In the genomic region with DNA sequence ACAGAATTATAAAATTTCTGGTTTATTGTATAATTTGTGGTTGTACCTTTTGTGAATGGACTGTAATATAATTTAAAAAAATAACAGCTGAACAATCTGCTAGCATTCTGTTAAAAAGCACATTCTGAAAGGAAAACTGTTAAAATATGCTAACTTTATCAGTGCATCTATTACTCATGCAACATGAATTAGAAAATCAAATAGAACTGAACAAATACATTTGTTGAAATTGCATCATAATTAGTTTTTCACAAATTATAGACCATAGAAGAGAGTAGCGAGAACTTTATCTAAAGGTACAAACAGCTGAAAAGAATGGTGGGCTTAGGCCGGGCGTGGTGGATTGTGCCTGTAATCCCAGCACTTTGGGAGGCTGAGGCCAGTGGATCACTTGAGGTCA, we compare ENCODE assay signal across 2 cellular contexts.
A peak's percentile ranks its signal among the peaks of the same experiment; 100 is the strongest.
TF ChIP-seq lines count a peak whose summit lies in the region.

No MANE protein-coding gene starts in this region.

TF ChIP-seq in HepG2, 621 proteins besides CTCF, POLR2A, EP300 and RAD21:
- TF ChIP-seq ZNF143 (CRISPR knock-in tag; IDR thresholded peaks at IDR 0.05) (no peak), CEBPB (IDR thresholded peaks at IDR 0.05; ENCODE audit: borderline replicate concordance, low read depth, low read length) (peak; percentile 64; the same call in 1 of the 2 replicates), ZNF205 (CRISPR knock-in tag; IDR thresholded peaks at IDR 0.05) (no peak), ZNF333 (CRISPR knock-in tag; IDR thresholded peaks at IDR 0.05; ENCODE audit: borderline replicate concordance) (no peak), SAP130 (CRISPR knock-in tag; IDR thresholded peaks at IDR 0.05; ENCODE audit: low read depth) (no peak), ATF7 (IDR thresholded peaks at IDR 0.05) (peak; percentile 55; the same call in 1 of the 2 replicates), ATF7 (CRISPR knock-in tag; IDR thresholded peaks at IDR 0.05) (no peak)
- TF ChIP-seq, protein P1, sequence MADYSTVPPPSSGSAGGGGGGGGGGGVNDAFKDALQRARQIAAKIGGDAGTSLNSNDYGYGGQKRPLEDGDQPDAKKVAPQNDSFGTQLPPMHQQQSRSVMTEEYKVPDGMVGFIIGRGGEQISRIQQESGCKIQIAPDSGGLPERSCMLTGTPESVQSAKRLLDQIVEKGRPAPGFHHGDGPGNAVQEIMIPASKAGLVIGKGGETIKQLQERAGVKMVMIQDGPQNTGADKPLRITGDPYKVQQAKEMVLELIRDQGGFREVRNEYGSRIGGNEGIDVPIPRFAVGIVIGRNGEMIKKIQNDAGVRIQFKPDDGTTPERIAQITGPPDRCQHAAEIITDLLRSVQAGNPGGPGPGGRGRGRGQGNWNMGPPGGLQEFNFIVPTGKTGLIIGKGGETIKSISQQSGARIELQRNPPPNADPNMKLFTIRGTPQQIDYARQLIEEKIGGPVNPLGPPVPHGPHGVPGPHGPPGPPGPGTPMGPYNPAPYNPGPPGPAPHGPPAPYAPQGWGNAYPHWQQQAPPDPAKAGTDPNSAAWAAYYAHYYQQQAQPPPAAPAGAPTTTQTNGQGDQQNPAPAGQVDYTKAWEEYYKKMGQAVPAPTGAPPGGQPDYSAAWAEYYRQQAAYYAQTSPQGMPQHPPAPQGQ (CRISPR knock-in tag; IDR thresholded peaks at IDR 0.05; ENCODE audit: borderline replicate concordance), result no peak

TF ChIP-seq in WTC11, 78 proteins besides CTCF, POLR2A, EP300 and RAD21:
- TF ChIP-seq KAT7 (CRISPR knock-in tag; IDR thresholded peaks at IDR 0.05; ENCODE audit: borderline replicate concordance) (no peak), ZNF416 (CRISPR knock-in tag; IDR thresholded peaks at IDR 0.05) (no peak), RELA (CRISPR knock-in tag; IDR thresholded peaks at IDR 0.05; ENCODE audit: borderline replicate concordance) (no peak), PRRX2 (CRISPR knock-in tag; IDR thresholded peaks at IDR 0.05) (no peak), MXD4 (CRISPR knock-in tag; IDR thresholded peaks at IDR 0.05; ENCODE audit: borderline replicate concordance) (no peak), OVOL2 (CRISPR knock-in tag; IDR thresholded peaks at IDR 0.05; ENCODE audit: borderline replicate concordance) (no peak), RORB (CRISPR knock-in tag; IDR thresholded peaks at IDR 0.05) (no peak)
- TF ChIP-seq, protein P2, sequence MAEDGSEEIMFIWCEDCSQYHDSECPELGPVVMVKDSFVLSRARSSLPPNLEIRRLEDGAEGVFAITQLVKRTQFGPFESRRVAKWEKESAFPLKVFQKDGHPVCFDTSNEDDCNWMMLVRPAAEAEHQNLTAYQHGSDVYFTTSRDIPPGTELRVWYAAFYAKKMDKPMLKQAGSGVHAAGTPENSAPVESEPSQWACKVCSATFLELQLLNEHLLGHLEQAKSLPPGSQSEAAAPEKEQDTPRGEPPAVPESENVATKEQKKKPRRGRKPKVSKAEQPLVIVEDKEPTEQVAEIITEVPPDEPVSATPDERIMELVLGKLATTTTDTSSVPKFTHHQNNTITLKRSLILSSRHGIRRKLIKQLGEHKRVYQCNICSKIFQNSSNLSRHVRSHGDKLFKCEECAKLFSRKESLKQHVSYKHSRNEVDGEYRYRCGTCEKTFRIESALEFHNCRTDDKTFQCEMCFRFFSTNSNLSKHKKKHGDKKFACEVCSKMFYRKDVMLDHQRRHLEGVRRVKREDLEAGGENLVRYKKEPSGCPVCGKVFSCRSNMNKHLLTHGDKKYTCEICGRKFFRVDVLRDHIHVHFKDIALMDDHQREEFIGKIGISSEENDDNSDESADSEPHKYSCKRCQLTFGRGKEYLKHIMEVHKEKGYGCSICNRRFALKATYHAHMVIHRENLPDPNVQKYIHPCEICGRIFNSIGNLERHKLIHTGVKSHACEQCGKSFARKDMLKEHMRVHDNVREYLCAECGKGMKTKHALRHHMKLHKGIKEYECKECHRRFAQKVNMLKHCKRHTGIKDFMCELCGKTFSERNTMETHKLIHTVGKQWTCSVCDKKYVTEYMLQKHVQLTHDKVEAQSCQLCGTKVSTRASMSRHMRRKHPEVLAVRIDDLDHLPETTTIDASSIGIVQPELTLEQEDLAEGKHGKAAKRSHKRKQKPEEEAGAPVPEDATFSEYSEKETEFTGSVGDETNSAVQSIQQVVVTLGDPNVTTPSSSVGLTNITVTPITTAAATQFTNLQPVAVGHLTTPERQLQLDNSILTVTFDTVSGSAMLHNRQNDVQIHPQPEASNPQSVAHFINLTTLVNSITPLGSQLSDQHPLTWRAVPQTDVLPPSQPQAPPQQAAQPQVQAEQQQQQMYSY (CRISPR knock-in tag; IDR thresholded peaks at IDR 0.05), result no peak
- TF ChIP-seq, protein P3, sequence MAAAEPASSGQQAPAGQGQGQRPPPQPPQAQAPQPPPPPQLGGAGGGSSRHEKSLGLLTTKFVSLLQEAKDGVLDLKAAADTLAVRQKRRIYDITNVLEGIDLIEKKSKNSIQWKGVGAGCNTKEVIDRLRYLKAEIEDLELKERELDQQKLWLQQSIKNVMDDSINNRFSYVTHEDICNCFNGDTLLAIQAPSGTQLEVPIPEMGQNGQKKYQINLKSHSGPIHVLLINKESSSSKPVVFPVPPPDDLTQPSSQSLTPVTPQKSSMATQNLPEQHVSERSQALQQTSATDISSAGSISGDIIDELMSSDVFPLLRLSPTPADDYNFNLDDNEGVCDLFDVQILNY (CRISPR knock-in tag; IDR thresholded peaks at IDR 0.05), result no peak
- TF ChIP-seq, protein P4, sequence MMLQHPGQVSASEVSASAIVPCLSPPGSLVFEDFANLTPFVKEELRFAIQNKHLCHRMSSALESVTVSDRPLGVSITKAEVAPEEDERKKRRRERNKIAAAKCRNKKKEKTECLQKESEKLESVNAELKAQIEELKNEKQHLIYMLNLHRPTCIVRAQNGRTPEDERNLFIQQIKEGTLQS (CRISPR knock-in tag; conservative IDR thresholded peaks at IDR 0.05), result no peak
